Comparison of ENCODE assay signal across 23 cellular contexts in the genomic region with DNA sequence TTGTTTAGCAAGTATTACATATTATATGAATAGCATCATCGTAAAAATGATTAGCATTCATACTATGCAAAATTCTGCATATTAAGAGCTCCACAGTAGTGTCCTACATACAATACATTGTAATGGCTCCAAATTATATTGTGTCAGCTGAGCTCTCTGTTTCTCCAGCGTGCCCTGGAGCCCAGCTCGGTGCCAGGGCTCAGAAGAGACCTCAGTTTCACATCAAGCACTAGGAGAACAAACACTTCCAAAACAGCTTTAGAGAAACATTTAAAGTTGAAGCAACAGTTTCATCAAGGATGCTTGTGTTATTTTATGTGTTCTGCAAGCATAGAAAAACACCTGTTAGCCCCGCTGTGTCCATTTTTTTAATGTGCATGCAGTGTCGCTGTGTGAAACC.
"Had no signal": no experiment of that assay in that cellular context is flagged by ENCODE, and none has a peak within 500 bp of the region (broad histone marks: within the 10 kb centered on the region; RNA-seq: fewer than 3 reads in every experiment).

No MANE protein-coding gene starts in this region.

- ATAC-seq: naive thymus-derived CD8-positive, alpha-beta T cell; pancreas; psoas muscle; right cardiac atrium; right lobe of liver; stimulated activated effector memory CD8-positive, alpha-beta T cell treated with anti-CD3 and anti-CD28 coated beads, Interleukin-12 subunit alpha, Interleukin-12 subunit beta, amount 100 ng/mL, for 72 hours; stimulated activated naive B cell treated with anti-CD40 and anti-IgM and Interleukin-4, amounts not matched to agents 10 μg/mL and 1 μg/mL and 100 μg/mL, for 72 hours had no signal

- H3K27me3 ChIP-seq: neural progenitor cell, neutrophil, pancreas, right lobe of liver, sigmoid colon, stomach, thyroid gland, tibial nerve, upper lobe of left lung, vagina had no signal

- DNase-seq: naive thymus-derived CD8-positive, alpha-beta T cell; pancreas; psoas muscle; right cardiac atrium; right lobe of liver; sigmoid colon; small intestine; stimulated activated CD4-positive, alpha-beta T cell treated with anti-CD3 and anti-CD28 coated beads, Interleukin-15, amount 100 ng/mL, for 24 hours; stimulated activated CD4-positive, alpha-beta T cell treated with anti-CD3 and anti-CD28 coated beads, Interleukin-2, amount 100 ng/mL, for 24 hours; stimulated activated CD4-positive, alpha-beta T cell treated with anti-CD3 and anti-CD28 coated beads, Interleukin-2, amount 100 ng/mL, for 48 hours; stimulated activated CD4-positive, alpha-beta T cell treated with anti-CD3 and anti-CD28 coated beads, Interleukin-4, amount 100 ng/mL, for 24 hours; stimulated activated naive B cell treated with anti-CD40 and anti-IgM and Interleukin-4, amounts not matched to agents 10 μg/mL and 1 μg/mL and 100 μg/mL, for 72 hours; stimulated activated naive CD4-positive, alpha-beta T cell treated with Interleukin-2 at 50 U/mL for 16 hours; stomach; thyroid gland; trophoblast cell; upper lobe of left lung had no signal

- H3K27ac ChIP-seq: neural progenitor cell, neutrophil, pancreas, psoas muscle, right lobe of liver, sigmoid colon, stomach, thoracic aorta, thyroid gland, tibial nerve, upper lobe of left lung, vagina had no signal
